ENCODE assay signal across 3 cellular contexts in the genomic region with DNA sequence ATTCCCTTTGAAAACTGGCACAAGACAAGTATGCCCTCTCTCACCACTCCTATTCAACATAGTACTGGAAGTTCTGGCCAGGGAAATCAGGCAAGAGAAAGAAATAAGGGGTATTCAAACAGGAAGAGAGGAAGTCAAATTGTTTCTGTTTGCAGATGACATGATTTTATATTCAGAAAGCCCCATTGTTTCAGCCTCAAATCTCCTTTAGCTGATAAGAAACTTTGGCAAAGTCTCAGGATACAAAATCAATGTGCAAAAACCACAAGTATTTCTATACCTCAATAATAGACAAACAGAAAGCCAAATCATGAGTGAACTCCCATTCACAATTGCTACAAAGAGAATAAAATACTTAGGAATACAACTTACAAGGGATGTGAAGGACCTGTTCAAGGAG.
DNase-seq lines count a peak whose midpoint lies in the region; FAIRE-seq and TF ChIP-seq lines count a peak whose summit lies in the region.
"Not testable (repeated sequence)": the region's sequence is repeated elsewhere in the genome, so short reads cannot be mapped to it uniquely, and the experiment has no call there.

No MANE protein-coding gene starts in this region.

- not testable (repeated sequence) for H3K4me3 ChIP-seq in endothelial cell of umbilical vein (replicated peaks in 1 of 3; ENCODE audit: insufficient read depth in 1 of 3, low read depth in 1 of 3, low read length in 3 of 3)

- H2AFZ ChIP-seq in endothelial cell of umbilical vein (ENCODE audit: low read depth, low read length) = not testable (repeated sequence)

- dilution Hi-C loops in endothelial cell of umbilical vein (cut with MboI; ENCODE audit: extremely low pct_ligation_motif_present, low sequenced_read_pairs) = not testable (repeated sequence)

- CTCF ChIA-PET in endothelial cell of umbilical vein (lab: Charles Lee) = interaction anchor here (0.9 to 10.6 kb wide), 3 partner anchors 280 to 605 kb away, joined by 4 to 420 read pairs (median 114); no protein-coding TSS in a partner anchor

- H3K9me1 ChIP-seq in endothelial cell of umbilical vein (replicated peaks; ENCODE audit: control insufficient read depth, extremely low read depth, insufficient read depth, low read length) = not testable (repeated sequence)

- not testable (repeated sequence) for H3K36me3 ChIP-seq in endothelial cell of umbilical vein (ENCODE audit: control insufficient read depth in 2 of 2, extremely low read depth in 1 of 2, insufficient read depth in 2 of 2, low read length in 2 of 2)

- POLR2A ChIA-PET in endothelial cell of umbilical vein (lab: Charles Lee) = not testable (repeated sequence)

- H3K4me1 ChIP-seq in endothelial cell of umbilical vein (ENCODE audit: control insufficient read depth, extremely low read depth, insufficient read depth, low read length) = not testable (repeated sequence)

- not testable (repeated sequence) for H3K79me2 ChIP-seq in endothelial cell of umbilical vein (ENCODE audit: control insufficient read depth, insufficient read depth, low read length)

- not testable (repeated sequence) for H4K20me1 ChIP-seq in endothelial cell of umbilical vein (replicated peaks; ENCODE audit: control insufficient read depth, extremely low read depth, insufficient read depth, low read length)

- not testable (repeated sequence) for H3K9me3 ChIP-seq in endothelial cell of umbilical vein (replicated peaks; ENCODE audit: control insufficient read depth, insufficient read depth, low read length)

- not testable (repeated sequence) for TF ChIP-seq CTCF in endothelial cell of umbilical vein (IDR thresholded peaks at IDR 0.05; ENCODE audit: extremely low read depth in 1 of 2, insufficient read depth in 1 of 2, low read depth in 1 of 2, low read length in 2 of 2)

- intact Hi-C loops in endothelial cell of umbilical vein (cut with micrococcal nuclease) = loop anchor here (5.0 kb wide), 2 partner anchors 193 to 503 kb away; no protein-coding TSS in a partner anchor

- not testable (repeated sequence) for BruUV-seq in endothelial cell of umbilical vein (replicated peaks; lab: Mats Ljungman, UMichigan)

- not testable (repeated sequence) for H3K27me3 ChIP-seq in endothelial cell of umbilical vein (ENCODE audit: control insufficient read depth in 2 of 2, insufficient read depth in 2 of 2, low read length in 2 of 2)

- not testable (repeated sequence) for H3K4me2 ChIP-seq in endothelial cell of umbilical vein (ENCODE audit: insufficient read depth, low read length)

- not testable (repeated sequence) for H3K9ac ChIP-seq in endothelial cell of umbilical vein (replicated peaks; ENCODE audit: extremely low read depth, insufficient read depth, low read length)

- DNase-seq in dermis blood vessel endothelial cell (peak; percentile 27), endothelial cell of umbilical vein (ENCODE audit: low read depth, low spot score) (peak; percentile 63), pulmonary artery endothelial cell (ENCODE audit: low read depth, low spot score) (peak; percentile 63)

- H3K27ac ChIP-seq in endothelial cell of umbilical vein (ENCODE audit: insufficient read depth, low read depth, low read length) = not testable (repeated sequence)

- TF ChIP-seq POLR2A in endothelial cell of umbilical vein (IDR thresholded peaks at IDR 0.05; ENCODE audit: low read depth, low read length) = not testable (repeated sequence)

- peak; percentile 35 for FAIRE-seq in endothelial cell of umbilical vein (lab: Jason Lieb, UNC)
